Comparison of ENCODE assay signal across 9 cellular contexts in the genomic region with DNA sequence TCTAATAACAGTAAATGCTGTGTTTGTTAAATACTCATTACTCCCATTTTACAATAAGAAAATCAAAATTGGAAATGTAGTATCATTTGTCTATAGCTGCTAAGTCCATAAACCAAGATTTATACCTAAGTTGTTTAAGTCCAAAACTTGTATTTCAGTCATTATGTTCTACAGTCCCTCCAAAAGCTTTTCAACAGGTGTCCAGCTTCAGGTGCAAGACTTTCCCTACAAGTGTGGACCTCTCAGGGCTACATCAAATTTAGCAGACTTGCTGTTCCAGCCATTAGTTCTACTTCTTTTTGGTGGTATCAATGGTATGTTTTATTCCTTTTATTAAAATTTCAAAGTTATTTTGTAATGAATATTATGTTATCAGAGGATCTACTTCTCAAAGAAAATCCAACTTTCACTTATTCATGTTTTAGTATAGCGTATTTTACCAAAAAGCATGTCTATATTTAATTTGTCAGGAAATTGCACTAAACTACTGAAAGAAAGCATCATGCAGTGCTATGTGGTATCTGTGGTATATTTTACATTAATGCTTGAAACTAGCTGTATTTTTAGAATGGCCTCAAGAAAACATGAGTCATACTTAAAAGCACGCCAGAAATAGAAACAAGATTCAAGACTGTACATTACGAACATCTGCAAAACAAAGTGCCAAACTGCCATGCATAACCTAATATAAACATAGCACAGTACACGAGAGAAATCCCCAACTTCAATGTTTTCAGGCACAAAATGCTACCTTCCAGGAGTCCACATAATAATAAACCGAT. TPM values are rescaled to one million over a fixed set of nuclear protein-coding genes. Genes with fewer than 3 reads are reported as not detected.
DNase-seq lines count a peak whose midpoint lies in the region; ATAC-seq and TF ChIP-seq lines count a peak whose summit lies in the region.
"Had no signal": no experiment of that assay in that cellular context is flagged by ENCODE, and none has a peak within 500 bp of the region (broad histone marks: within the 10 kb centered on the region; RNA-seq: fewer than 3 reads in every experiment).

No MANE protein-coding gene starts in this region.

- H3K27ac ChIP-seq in spleen (peak overlapping the region in 1 of 8 donors; percentile 41), WERI-Rb-1 (no peak overlapping the region)
- H3K27ac ChIP-seq: SJCRH30 had no signal

- H3K9me3 ChIP-seq in spleen, result no peaks in the 10 kb centered on the region
- no peaks in the 10 kb centered on the region for H3K9me3 ChIP-seq in WERI-Rb-1 (ENCODE audit: severe bottlenecking)
- H3K9me3 ChIP-seq: SJCRH30 had no signal

- H3K4me1 ChIP-seq in spleen, result peaks cover 0 to 40% (median 15%) of the 10 kb centered on the region in 6 donors

- H3K27me3 Mint-ChIP-seq in activated B cell treated with CpG ODN at 0.5 μM for 24 hours, result no peaks in the 10 kb centered on the region
- H3K27me3 Mint-ChIP-seq in immature natural killer cell (ENCODE audit: low read depth in 3 of 3), result no peaks in the 10 kb centered on the region

- H3K4me1 Mint-ChIP-seq in activated B cell treated with CpG ODN at 0.5 μM for 24 hours (peaks cover 32% of the 10 kb centered on the region), immature natural killer cell (peaks cover 31 to 45% of the 10 kb centered on the region in 2 donors)

- TF ChIP-seq POLR2A in spleen (IDR thresholded peaks at IDR 0.05), result no peak

- H3K4me3 ChIP-seq in spleen (no peak overlapping the region), WERI-Rb-1 (ENCODE audit: low read depth, low read length) (no peak overlapping the region)
- H3K4me3 ChIP-seq: SJCRH30 had no signal

- H3K9me3 Mint-ChIP-seq in activated B cell treated with CpG ODN at 0.5 μM for 24 hours, result peaks cover under 1% of the 10 kb centered on the region
- H3K9me3 Mint-ChIP-seq in immature natural killer cell, result peaks cover 0 to under 1% (median 0%) of the 10 kb centered on the region in 6 donors

- 23 to 33% (median 29%) methylated on average over 5 of the region's 5 CpGs for WGBS in spleen, 5 donors

- intact Hi-C loops in activated B cell treated with CpG ODN at 0.5 μM for 24 hours (cut with micrococcal nuclease), result loop anchor here (1.0 to 5.0 kb wide), 5 partner anchors 11 to 356 kb away; partner anchors contain the start of genes AKAP11, DGKH and VWA8
- intact Hi-C loops in spleen (cut with DNase I; ENCODE audit: low total_unique reads), result no loop called here
- intact Hi-C loops in sciatic nerve (cut with DNase I), result no loop called here

- POLR2A ChIA-PET in activated B cell treated with CpG ODN at 0.5 μM for 24 hours (lab: Charles Lee), result interaction anchor here (0.7 to 0.9 kb wide), 2 partner anchors 44 to 907 kb away, joined by 3 to 7 read pairs; partner anchors contain the start of gene VWA8

- ATAC-seq in GM19452 (IDR thresholded peaks at IDR 0.05; ENCODE audit: unreplicated experiment) (peak; percentile 96), HG03439 (IDR thresholded peaks at IDR 0.05; ENCODE audit: unreplicated experiment) (peak; percentile 90), activated B cell treated with CpG ODN at 0.5 μM for 24 hours (ENCODE audit: low read depth) (peak; percentile 89), sciatic nerve (no peak)

- H3K27ac Mint-ChIP-seq in activated B cell treated with CpG ODN at 0.5 μM for 24 hours (peak overlapping the region; percentile 13), immature natural killer cell (peak overlapping the region in 5 of 6 donors; percentile 0 to 75 (median 3))

- peaks cover 12% of the 10 kb centered on the region for H3K36me3 Mint-ChIP-seq in activated B cell treated with CpG ODN at 0.5 μM for 24 hours (ENCODE audit: low read depth)
- peaks cover 0 to 4% (median 0%) of the 10 kb centered on the region in 3 donors for H3K36me3 Mint-ChIP-seq in immature natural killer cell

- TF ChIP-seq CTCF in activated B cell treated with CpG ODN at 0.5 μM for 24 hours (IDR thresholded peaks at IDR 0.05) (no peak), spleen (IDR thresholded peaks at IDR 0.05 in 8 of 11, conservative IDR thresholded peaks at IDR 0.05 in 3 of 11) (no peak), WERI-Rb-1 (IDR thresholded peaks at IDR 0.05; ENCODE audit: low read depth, low read length) (no peak)

- H3K36me3 ChIP-seq in spleen (peaks cover 0 to 2% (median 0%) of the 10 kb centered on the region in 6 donors), WERI-Rb-1 (no peaks in the 10 kb centered on the region)
- H3K36me3 ChIP-seq: SJCRH30 had no signal

- peak overlapping the region; percentile 39 for H3K4me3 Mint-ChIP-seq in activated B cell treated with CpG ODN at 0.5 μM for 24 hours
- peak overlapping the region; percentile 3 to 65 (median 54) for H3K4me3 Mint-ChIP-seq in immature natural killer cell

- CTCF ChIA-PET in activated B cell treated with CpG ODN at 0.5 μM for 24 hours (lab: Charles Lee), result interaction anchor here (1.0 kb wide), 1 partner anchor 248 kb away, joined by 3 read pairs; no protein-coding TSS in a partner anchor

- no peaks in the 10 kb centered on the region for H3K27me3 ChIP-seq in spleen (replicated peaks in 1 of 7)
- H3K27me3 ChIP-seq in WERI-Rb-1 (ENCODE audit: insufficient read depth, low read depth, severe bottlenecking), result no peaks in the 10 kb centered on the region
- H3K27me3 ChIP-seq: SJCRH30 had no signal

- DNase-seq in DMS 273 (lab: John Stamatoyannopoulos, UW; ENCODE audit: unreplicated experiment), result peak; percentile 48
- DNase-seq in activated B cell treated with CpG ODN at 0.5 μM for 24 hours, result no peak
- DNase-seq in immature natural killer cell, result peak; percentile 4 to 30 (median 15)
- DNase-seq in spleen, result no peak
- DNase-seq in sciatic nerve (ENCODE audit: low spot score), result no peak
- DNase-seq in WERI-Rb-1, result no peak

RNA-seq across cellular contexts. Expression of gene VWA8, which starts 44.5 kb away (rescaled TPM):
- total RNA-seq in activated B cell treated with CpG ODN at 0.5 μM for 24 hours (16.5 and 21.7 TPM in 2 replicates), spleen (10 to 100 TPM; 12.4 to 33.6 (median 19.3) TPM), sciatic nerve (21.4 TPM)
- polyA plus RNA-seq in immature natural killer cell (1 to 10 TPM; 3.0 to 4.9 (median 3.2) TPM), spleen (1 to 10 TPM; 2.7 to 3.5 (median 3.4) TPM)

Comparison
In these comparisons a context has a peak if more than half of its experiments do, and no peak if none do; other contexts are left out.
1. DNase-seq: peak in DMS 273 (single experiment) and immature natural killer cell (3 of 3); none in activated B cell treated with CpG ODN at 0.5 μM for 24 hours (single experiment), spleen (single experiment), sciatic nerve (single experiment) and WERI-Rb-1 (single experiment).